ENCODE assay signal across 8 cellular contexts in genomic region chr7:100148225-100148558, GRCh38. TPM values are rescaled to one million over a fixed set of nuclear protein-coding genes. Genes with fewer than 3 reads are reported as not detected.
DNase-seq lines count a peak whose midpoint lies in the region; ATAC-seq, FAIRE-seq and TF ChIP-seq lines count a peak whose summit lies in the region.

No MANE protein-coding gene starts in this region.

- H4K20me1 ChIP-seq in DND-41 (ENCODE audit: insufficient read depth, low read length) (no peaks in the 10 kb centered on the region), PC-9 (ENCODE audit: insufficient read depth) (no peaks in the 10 kb centered on the region)

- intact Hi-C loops in PC-9 (cut with micrococcal nuclease; ENCODE audit: unreplicated experiment) (no loop called here), posterior cingulate gyrus (cut with DNase I) (no loop called here)

- H3K9ac ChIP-seq in DND-41 (ENCODE audit: low read depth, low read length) (peak overlapping the region; percentile 88), trophoblast cell (ENCODE audit: low read length) (no peak overlapping the region)

- peaks cover 20% of the 10 kb centered on the region for H3K79me2 ChIP-seq in DND-41 (ENCODE audit: insufficient read depth, low read length)
- peaks cover 24% of the 10 kb centered on the region for H3K79me2 ChIP-seq in PC-9 (ENCODE audit: low read depth)
- peaks cover 6% of the 10 kb centered on the region for H3K79me2 ChIP-seq in trophoblast cell (ENCODE audit: control insufficient read depth, insufficient read depth, low read length, poor library complexity)

- no peaks in the 10 kb centered on the region for H3K9me2 ChIP-seq in PC-9 (ENCODE audit: insufficient read depth)

- H2AFZ ChIP-seq in DND-41 (ENCODE audit: low read depth, low read length) (peak overlapping the region; percentile 84), PC-9 (peak overlapping the region; percentile 56; the same call in 1 of the 2 replicates), trophoblast cell (ENCODE audit: insufficient read depth, low read length, poor library complexity) (peak overlapping the region; percentile 86)

- peak overlapping the region; percentile 78 for H4K12ac ChIP-seq in trophoblast cell (ENCODE audit: low read depth, low read length)

- H3K36me3 ChIP-seq in DND-41 (ENCODE audit: insufficient read depth, low read length) (peaks cover 8% of the 10 kb centered on the region; the same call in 1 of the 2 replicates), PC-9 (ENCODE audit: low read depth) (no peaks in the 10 kb centered on the region; the same call in 1 of the 2 replicates), esophagus (ENCODE audit: control insufficient read depth in 2 of 2, insufficient read depth in 2 of 2, low read length in 1 of 2) (peaks cover 2% of the 10 kb centered on the region in 2 donors), trophoblast cell (ENCODE audit: control insufficient read depth in 1 of 2, insufficient read depth in 2 of 2, low read length in 2 of 2) (peaks cover 1 to 3% of the 10 kb centered on the region in 2 experiments)

- peaks cover 43% of the 10 kb centered on the region for H3F3A ChIP-seq in PC-9 (ENCODE audit: insufficient read depth, low read depth)

- H2BK120ac ChIP-seq in trophoblast cell (ENCODE audit: insufficient read depth, low read length, poor library complexity): no peak overlapping the region

- H3K4me3 ChIP-seq in DND-41 (ENCODE audit: low read depth in 1 of 2, low read length in 2 of 2): peak overlapping the region; percentile 16 to 91; a peak in 3 of 4 replicates
- H3K4me3 ChIP-seq in PC-9: peak overlapping the region; percentile 41; the same call in 1 of the 2 replicates
- peak overlapping the region; percentile 31 to 92 for H3K4me3 ChIP-seq in esophagus (ENCODE audit: low read depth in 1 of 2, low read length in 2 of 2)
- H3K4me3 ChIP-seq in trophoblast cell (ENCODE audit: low read depth, low read length): no peak overlapping the region

- peaks cover 26% of the 10 kb centered on the region for H3K4me1 ChIP-seq in DND-41 (ENCODE audit: insufficient read depth, low read length)
- peaks cover 32% of the 10 kb centered on the region for H3K4me1 ChIP-seq in PC-9 (replicated peaks; ENCODE audit: insufficient read depth)
- H3K4me1 ChIP-seq in esophagus (ENCODE audit: control insufficient read depth in 2 of 2, insufficient read depth in 2 of 2, low read length in 1 of 2): peaks cover 0 to 2% of the 10 kb centered on the region in 2 donors
- H3K4me1 ChIP-seq in trophoblast cell (ENCODE audit: control insufficient read depth in 1 of 2, insufficient read depth in 2 of 2, low read length in 2 of 2): peaks cover 5% of the 10 kb centered on the region in 2 experiments

- CTCF ChIA-PET in PC-9 (lab: Charles Lee): interaction anchor here (0.5 to 0.7 kb wide), 2 partner anchors 336 to 996 kb away, joined by 4 to 7 read pairs; partner anchors contain the start of gene NYAP1

- H3K14ac ChIP-seq in trophoblast cell (ENCODE audit: low read length): peak overlapping the region; percentile 42

- H3K9me3 ChIP-seq in DND-41 (ENCODE audit: insufficient read depth, low read length, severe bottlenecking): no peaks in the 10 kb centered on the region
- H3K9me3 ChIP-seq in PC-9 (ENCODE audit: insufficient read depth, low read depth): no peaks in the 10 kb centered on the region
- no peaks in the 10 kb centered on the region for H3K9me3 ChIP-seq in esophagus (ENCODE audit: control insufficient read depth in 2 of 2, insufficient read depth in 1 of 2, low read depth in 1 of 2, low read length in 1 of 2)
- H3K9me3 ChIP-seq in trophoblast cell (ENCODE audit: insufficient read depth, low read depth, low read length): no peaks in the 10 kb centered on the region

- peaks cover 6% of the 10 kb centered on the region for H3K79me1 ChIP-seq in trophoblast cell (ENCODE audit: low read length)

- no peak overlapping the region for H2BK12ac ChIP-seq in trophoblast cell (ENCODE audit: low read length)

- no TSS peak for BruUV-seq in PC-9 (replicated peaks; lab: Mats Ljungman, UMichigan)

- POLR2A ChIA-PET in PC-9 (lab: Charles Lee; ENCODE audit: unreplicated experiment): interaction anchor here (0.6 to 1.0 kb wide), 4 partner anchors 10 to 677 kb away, joined by 3 to 21 read pairs (median 6); no protein-coding TSS in a partner anchor

- H2BK5ac ChIP-seq in trophoblast cell (ENCODE audit: low read depth, low read length, poor library complexity): no peak overlapping the region

- H4K8ac ChIP-seq in trophoblast cell (ENCODE audit: low read depth, low read length): peak overlapping the region; percentile 97

- no peak for TF ChIP-seq POLR2A in H54 (IDR thresholded peaks at IDR 0.05; ENCODE audit: low read depth, low read length)

- H3K23ac ChIP-seq in trophoblast cell (ENCODE audit: low read length): no peak overlapping the region

- no peak overlapping the region for H4K91ac ChIP-seq in trophoblast cell (ENCODE audit: low read depth, low read length)

- peak overlapping the region; percentile 27 for H3K4ac ChIP-seq in trophoblast cell (ENCODE audit: low read depth, low read length)

- H3K18ac ChIP-seq in trophoblast cell (ENCODE audit: low read length): no peak overlapping the region

- H2AK5ac ChIP-seq in trophoblast cell (ENCODE audit: low read length): no peak overlapping the region

- peak; percentile 4 for ATAC-seq in DND-41 (ENCODE audit: insufficient read depth, low read depth)

- no peak for DNase-seq in DND-41
- no peak for DNase-seq in PC-9
- DNase-seq in trophoblast cell: no peak
- no peak for DNase-seq in posterior cingulate gyrus
- DNase-seq in H54 (ENCODE audit: insufficient read length, low spot score): no peak
- DNase-seq in HuH-7.5 (ENCODE audit: low spot score): no peak
- no peak for DNase-seq in KG1 (lab: John Stamatoyannopoulos, UW)

- no peak for FAIRE-seq in H54 (lab: Jason Lieb, UNC)

- H3K27me3 ChIP-seq in DND-41 (ENCODE audit: insufficient read depth, low read length, poor library complexity) (no peaks in the 10 kb centered on the region), PC-9 (ENCODE audit: insufficient read depth, low read depth) (no peaks in the 10 kb centered on the region), esophagus (ENCODE audit: control insufficient read depth in 1 of 2, insufficient read depth in 2 of 2, low read length in 2 of 2) (no peaks in the 10 kb centered on the region), trophoblast cell (ENCODE audit: insufficient read depth, low read length) (no peaks in the 10 kb centered on the region)

- H3K27ac ChIP-seq in DND-41 (ENCODE audit: low read length): peak overlapping the region; percentile 90
- H3K27ac ChIP-seq in PC-9: no peak overlapping the region
- H3K27ac ChIP-seq in esophagus (ENCODE audit: low read depth in 2 of 2, low read length in 1 of 2): peak overlapping the region; percentile 79 to 84
- peak overlapping the region; percentile 14 for H3K27ac ChIP-seq in trophoblast cell (ENCODE audit: low read depth, low read length)

- 10 to 11% methylated on average over 14 of the region's 14 CpGs for WGBS in esophagus, 2 donors
- WGBS in trophoblast cell (ENCODE audit: extremely low coverage, insufficient coverage, insufficient read length): no CpG with 5 or more reads among the region's 14 CpGs

- peak overlapping the region; percentile 100 for H3K4me2 ChIP-seq in DND-41 (ENCODE audit: insufficient read depth, low read length)
- H3K4me2 ChIP-seq in PC-9: peak overlapping the region; percentile 100
- peak overlapping the region; percentile 57 for H3K4me2 ChIP-seq in trophoblast cell (ENCODE audit: low read length)

- no peak for TF ChIP-seq CTCF in DND-41 (IDR thresholded peaks at IDR 0.05; ENCODE audit: borderline replicate concordance, extremely low read depth, low read length, poor library complexity, severe bottlenecking)
- no peak for TF ChIP-seq CTCF in PC-9 (conservative IDR thresholded peaks at IDR 0.05)

RNA-seq across cellular contexts. Expression of gene LAMTOR4, which starts 0.5 kb away (rescaled TPM):
- total RNA-seq in PC-9 (2021): 160 and 285 TPM in 2 replicates
- polyA plus RNA-seq in esophagus: 100 to 1,000 TPM in 1 of 2 donors, 10 to 100 TPM in 1; 85.7 to 138 TPM
- polyA plus RNA-seq in trophoblast cell (2013): 58.9 and 65.5 TPM in 2 replicates

RNA-seq across cellular contexts. Expression of gene TRAPPC14, which starts 10.3 kb away (rescaled TPM):
- total RNA-seq in PC-9 (2021): 20.5 and 23.4 TPM in 2 replicates
- polyA plus RNA-seq in esophagus: 10 to 100 TPM; 18.5 to 27.2 TPM
- polyA plus RNA-seq in trophoblast cell (2013): 9.4 and 10.2 TPM in 2 replicates

RNA-seq across cellular contexts. Expression of gene GAL3ST4, which starts 20.2 kb away (rescaled TPM):
- 1.4 and 2.7 TPM in 2 replicates for total RNA-seq in PC-9 (2021)
- polyA plus RNA-seq in esophagus: 1 to 10 TPM; 4.4 to 5.1 TPM
- polyA plus RNA-seq in trophoblast cell (2013): 0.37 and 0.42 TPM in 2 replicates

RNA-seq across cellular contexts. Expression of gene MBLAC1, which starts 21.4 kb away (rescaled TPM):
- 0.70 and 1.4 TPM in 2 replicates for total RNA-seq in PC-9 (2021)
- polyA plus RNA-seq in esophagus: 1 to 10 TPM; 2.7 to 3.7 TPM
- 1.2 and 1.3 TPM in 2 replicates for polyA plus RNA-seq in trophoblast cell (2013)

RNA-seq across cellular contexts. Expression of gene CNPY4, which starts 28.8 kb away (rescaled TPM):
- total RNA-seq in PC-9 (2021): 10.3 and 10.5 TPM in 2 replicates
- 1 to 10 TPM; 5.5 to 5.8 TPM for polyA plus RNA-seq in esophagus
- 13.1 and 13.5 TPM in 2 replicates for polyA plus RNA-seq in trophoblast cell (2013)
